8 cellular contexts compared by ENCODE assay signal in the genomic region with DNA sequence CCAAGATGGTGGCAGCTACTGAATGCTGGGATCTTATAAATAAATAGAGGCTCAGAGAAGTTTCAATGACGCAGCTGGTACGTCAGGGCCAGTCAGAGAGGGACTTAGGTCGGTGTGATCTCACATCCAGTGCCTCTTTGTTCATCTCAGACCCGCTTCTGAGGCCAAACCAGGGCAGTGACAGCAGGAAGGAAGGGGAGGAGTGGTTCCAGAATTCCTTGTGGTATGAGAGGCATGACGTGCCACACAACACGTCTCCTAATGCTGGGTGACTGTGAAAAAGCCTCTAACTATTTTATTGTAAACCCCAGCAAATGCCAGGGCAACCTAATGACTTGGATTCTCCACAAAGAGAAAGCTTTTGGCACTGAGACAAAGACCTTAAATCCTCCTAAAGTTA.
DNase-seq lines count a peak whose midpoint lies in the region; ATAC-seq and TF ChIP-seq lines count a peak whose summit lies in the region.

No MANE protein-coding gene starts in this region.

- H3K27me3 Mint-ChIP-seq in endothelial cell (ENCODE audit: unreplicated experiment) = peaks cover 3% of the 10 kb centered on the region
- H3K27me3 Mint-ChIP-seq in naive thymus-derived CD8-positive, alpha-beta T cell = no peaks in the 10 kb centered on the region

- peak; percentile 30 to 92 for ATAC-seq in naive thymus-derived CD8-positive, alpha-beta T cell
- ATAC-seq in HG03457 (IDR thresholded peaks at IDR 0.05; ENCODE audit: unreplicated experiment) = no peak
- ATAC-seq in HG02884 (IDR thresholded peaks at IDR 0.05; ENCODE audit: unreplicated experiment) = no peak
- ATAC-seq in GM21619 (IDR thresholded peaks at IDR 0.05; ENCODE audit: unreplicated experiment) = no peak

- H3K4me3 Mint-ChIP-seq in endothelial cell (ENCODE audit: unreplicated experiment) = no peak overlapping the region
- H3K4me3 Mint-ChIP-seq in naive thymus-derived CD8-positive, alpha-beta T cell = peak overlapping the region in 6 of 10 donors; percentile 15 to 61 (median 44)

- no peak overlapping the region for H3K27ac Mint-ChIP-seq in endothelial cell (ENCODE audit: unreplicated experiment)
- peak overlapping the region in 8 of 10 donors; percentile 33 to 88 (median 78) for H3K27ac Mint-ChIP-seq in naive thymus-derived CD8-positive, alpha-beta T cell

- POLR2A ChIA-PET in naive thymus-derived CD8-positive, alpha-beta T cell (lab: Charles Lee) = no interaction called here

- DNase-seq in AG20443 (ENCODE audit: low spot score) (peak; percentile 86), RPMI7951 (ENCODE audit: low read depth) (peak; percentile 99), endothelial cell (ENCODE audit: low spot score) (peak; percentile 11), NCI-H2171 treated with DMSO at 0.1 percent for 48 hours (lab: John Stamatoyannopoulos, UW) (no peak)
- peak in 5 of 10 donors; percentile 7 to 58 (median 41) for DNase-seq in naive thymus-derived CD8-positive, alpha-beta T cell

- no peaks in the 10 kb centered on the region for H3K9me3 Mint-ChIP-seq in endothelial cell (ENCODE audit: unreplicated experiment)
- no peaks in the 10 kb centered on the region for H3K9me3 Mint-ChIP-seq in naive thymus-derived CD8-positive, alpha-beta T cell

- H3K4me1 Mint-ChIP-seq in endothelial cell (ENCODE audit: unreplicated experiment) = peaks cover 19% of the 10 kb centered on the region
- H3K4me1 Mint-ChIP-seq in naive thymus-derived CD8-positive, alpha-beta T cell = peaks cover 30 to 44% (median 41%) of the 10 kb centered on the region in 4 donors

- TF ChIP-seq CTCF in endothelial cell (IDR thresholded peaks at IDR 0.05; ENCODE audit: unreplicated experiment) = no peak

- H3K36me3 Mint-ChIP-seq in endothelial cell (ENCODE audit: low read depth, unreplicated experiment) = no peaks in the 10 kb centered on the region
- no peaks in the 10 kb centered on the region for H3K36me3 Mint-ChIP-seq in naive thymus-derived CD8-positive, alpha-beta T cell

Comparison
In these comparisons a context has a peak if more than half of its experiments do, and no peak if none do; other contexts are left out.
1. ATAC-seq: peak in naive thymus-derived CD8-positive, alpha-beta T cell (2 of 2); none in HG03457 (single experiment), HG02884 (single experiment) and GM21619 (single experiment).